In genomic region chr3:155153242-155154186, GRCh38 we compare ENCODE assay signal across 12 cellular contexts.
DNase-seq lines count a peak whose midpoint lies in the region; ATAC-seq, FAIRE-seq and TF ChIP-seq lines count a peak whose summit lies in the region.
"Had no signal": no experiment of that assay in that cellular context is flagged by ENCODE, and none has a peak within 500 bp of the region (broad histone marks: within the 10 kb centered on the region; RNA-seq: fewer than 3 reads in every experiment).

No MANE protein-coding gene starts in this region.

- no peak for TF ChIP-seq CTCF in A549 (IDR thresholded peaks at IDR 0.05)
- no peak for TF ChIP-seq CTCF in Loucy (conservative IDR thresholded peaks at IDR 0.05; ENCODE audit: low read length)
- TF ChIP-seq CTCF in kidney (IDR thresholded peaks at IDR 0.05; ENCODE audit: borderline replicate concordance, extremely low read depth, insufficient read depth), result no peak
- no peak for TF ChIP-seq CTCF in endodermal cell (conservative IDR thresholded peaks at IDR 0.05)

- POLR2A ChIA-PET in A549 (lab: Yijun Ruan, JAX), result no interaction called here

- H3K36me3 Mint-ChIP-seq in central memory CD8-positive, alpha-beta T cell (ENCODE audit: insufficient read depth), result peaks cover 1% of the 10 kb centered on the region
- H3K36me3 Mint-ChIP-seq in endodermal cell (ENCODE audit: low read depth), result peaks cover 6% of the 10 kb centered on the region

- ATAC-seq in A549 (no peak), HG03196 (IDR thresholded peaks at IDR 0.05; ENCODE audit: unreplicated experiment) (no peak)
- no peak for ATAC-seq in central memory CD8-positive, alpha-beta T cell (replicated peaks; ENCODE audit: extremely low read depth, poor library complexity, severe bottlenecking)

- FAIRE-seq in A549 (lab: Jason Lieb, UNC) (no peak), kidney (lab: Jason Lieb, UNC) (peak; percentile 27)

- H3K27me3 ChIP-seq in Loucy (ENCODE audit: insufficient read depth, low read length, poor library complexity, severe bottlenecking), result no peaks in the 10 kb centered on the region
- H3K27me3 ChIP-seq in endodermal cell (ENCODE audit: control insufficient read depth, insufficient read depth, low read length, poor library complexity, severe bottlenecking), result no peaks in the 10 kb centered on the region
- H3K27me3 ChIP-seq: SJSA1 had no signal

- no peaks in the 10 kb centered on the region for H3K79me2 ChIP-seq in Loucy (ENCODE audit: insufficient read depth, low read length)

- no peaks in the 10 kb centered on the region for H3K27me3 Mint-ChIP-seq in central memory CD8-positive, alpha-beta T cell
- no peaks in the 10 kb centered on the region for H3K27me3 Mint-ChIP-seq in endodermal cell (ENCODE audit: insufficient read depth)

- TF ChIP-seq POLR2A in A549 (IDR thresholded peaks at IDR 0.05; ENCODE audit: low read length), result no peak

- H3K27ac ChIP-seq in A549 (no peak overlapping the region), kidney (ENCODE audit: low read depth in 2 of 2, low read length in 2 of 2) (no peak overlapping the region), endodermal cell (ENCODE audit: low read depth, low read length) (no peak overlapping the region)
- H3K27ac ChIP-seq: SJSA1 had no signal

- peak overlapping the region; percentile 43; the same call in 1 of the 2 replicates for H2AFZ ChIP-seq in Loucy (ENCODE audit: low read length)

- H3K4me1 Mint-ChIP-seq in central memory CD8-positive, alpha-beta T cell, result no peaks in the 10 kb centered on the region
- no peaks in the 10 kb centered on the region for H3K4me1 Mint-ChIP-seq in endodermal cell

- no peaks in the 10 kb centered on the region for H4K20me1 ChIP-seq in Loucy (ENCODE audit: insufficient read depth, low read length, poor library complexity, severe bottlenecking)

- H3K4me1 ChIP-seq in A549 (no peaks in the 10 kb centered on the region), Loucy (ENCODE audit: insufficient read depth, low read length, poor library complexity, severe bottlenecking) (peaks cover 18% of the 10 kb centered on the region), kidney (ENCODE audit: control insufficient read depth in 1 of 2, insufficient read depth in 1 of 2, low read depth in 1 of 2, low read length in 2 of 2) (peaks cover 0 to 7% of the 10 kb centered on the region in 2 donors), endodermal cell (ENCODE audit: control insufficient read depth, insufficient read depth, low read length) (no peaks in the 10 kb centered on the region)
- H3K4me1 ChIP-seq: SJSA1 had no signal

- no peaks in the 10 kb centered on the region for H3K36me3 ChIP-seq in Loucy (ENCODE audit: insufficient read depth, low read length)
- peaks cover 0 to 9% of the 10 kb centered on the region in 2 donors for H3K36me3 ChIP-seq in kidney (ENCODE audit: control insufficient read depth in 1 of 2, insufficient read depth in 2 of 2, low read length in 2 of 2)
- H3K36me3 ChIP-seq in endodermal cell (ENCODE audit: control insufficient read depth, insufficient read depth, low read length), result peaks cover 27% of the 10 kb centered on the region
- H3K36me3 ChIP-seq: SJSA1 had no signal

- H3K4me2 ChIP-seq in A549 (no peak overlapping the region), Loucy (ENCODE audit: low read depth, low read length, poor library complexity, severe bottlenecking) (peak overlapping the region; percentile 38)

- no peaks in the 10 kb centered on the region for H3F3A ChIP-seq in Loucy (ENCODE audit: low read depth)

- no peak for TF ChIP-seq RAD21 in A549 (conservative IDR thresholded peaks at IDR 0.05 in 1 of 2, IDR thresholded peaks at IDR 0.05 in 1 of 2)

- H3K4me3 ChIP-seq in A549, result no peak overlapping the region
- no peak overlapping the region for H3K4me3 ChIP-seq in Loucy (ENCODE audit: low read length, poor library complexity, severe bottlenecking)
- no peak overlapping the region for H3K4me3 ChIP-seq in kidney (ENCODE audit: low read length in 2 of 2)
- no peak overlapping the region for H3K4me3 ChIP-seq in endodermal cell (ENCODE audit: low read length)
- H3K4me3 ChIP-seq: SJSA1 had no signal

- peaks cover 13% of the 10 kb centered on the region for H3K9me3 Mint-ChIP-seq in central memory CD8-positive, alpha-beta T cell
- H3K9me3 Mint-ChIP-seq in endodermal cell, result no peaks in the 10 kb centered on the region

- TF ChIP-seq EP300 in A549 (IDR thresholded peaks at IDR 0.05), result no peak

- intact Hi-C loops in kidney (cut with DNase I), result no loop called here

- 40% methylated on average over 6 of the region's 6 CpGs for WGBS in A549 (ENCODE audit: missing lambda C conversion rate)
- WGBS in endodermal cell (ENCODE audit: insufficient coverage in 1 of 2, insufficient read length in 1 of 2), 2 experiments, result 98% methylated on average over 5 of the region's 6 CpGs; no CpG with 5 or more reads in 1 of the 2 experiments

- DNase-seq in A549 (ENCODE audit: low read depth in 1 of 2, low spot score in 1 of 2), result no peak
- DNase-seq in central memory CD8-positive, alpha-beta T cell (ENCODE audit: low spot score in 2 of 2), result no peak
- DNase-seq in kidney, result no peak
- no peak for DNase-seq in endodermal cell
- DNase-seq in ecto neural progenitor cell (ENCODE audit: low spot score), result no peak
- no peak for DNase-seq in NCI-H2171 (lab: John Stamatoyannopoulos, UW)
- DNase-seq: C1 segment of cervical spinal cord, NCI-H187, NCI-H526 treated with DMSO at 0.1 percent for 48 hours had no signal

- H3K9me3 ChIP-seq in A549, result no peaks in the 10 kb centered on the region
- no peaks in the 10 kb centered on the region for H3K9me3 ChIP-seq in Loucy (ENCODE audit: insufficient read depth, low read depth, low read length)
- H3K9me3 ChIP-seq in kidney (ENCODE audit: control insufficient read depth in 1 of 2, low read length in 2 of 2), result no peaks in the 10 kb centered on the region
- H3K9me3 ChIP-seq in endodermal cell (ENCODE audit: control insufficient read depth, low read length), result no peaks in the 10 kb centered on the region
- H3K9me3 ChIP-seq: SJSA1 had no signal

- H3K9ac ChIP-seq in Loucy (ENCODE audit: low read depth, low read length, poor library complexity, severe bottlenecking), result no peak overlapping the region
- no peak overlapping the region for H3K9ac ChIP-seq in kidney (ENCODE audit: low read length in 2 of 2)
- H3K9ac ChIP-seq in endodermal cell (ENCODE audit: extremely low read depth, low read length, poor library complexity, severe bottlenecking), result no peak overlapping the region

- no peaks in the 10 kb centered on the region for H3K9me2 ChIP-seq in Loucy (replicated peaks; ENCODE audit: low read depth, low read length)

- peak overlapping the region; percentile 34 for H3K4me3 Mint-ChIP-seq in central memory CD8-positive, alpha-beta T cell
- no peak overlapping the region for H3K4me3 Mint-ChIP-seq in endodermal cell

- peak overlapping the region; percentile 42 for H3K27ac Mint-ChIP-seq in central memory CD8-positive, alpha-beta T cell (ENCODE audit: low read depth)
- no peak overlapping the region for H3K27ac Mint-ChIP-seq in endodermal cell

- CTCF ChIA-PET in A549 (lab: Yijun Ruan, JAX), result interaction anchor here (1.3 kb wide), 1 partner anchor 41 kb away, joined by 5 read pairs; no protein-coding TSS in a partner anchor

TF ChIP-seq in A549, 52 proteins besides CTCF, POLR2A, EP300 and RAD21:
- TF ChIP-seq ELK1 (IDR thresholded peaks at IDR 0.05; ENCODE audit: low read depth, low read length) (no peak), HDAC2 (IDR thresholded peaks at IDR 0.05) (no peak), MAFK (IDR thresholded peaks at IDR 0.05; ENCODE audit: partially characterized antibody) (peak; percentile 55)
TF ChIP-seq in A549: peak in this region for 1.
